In the genomic region with DNA sequence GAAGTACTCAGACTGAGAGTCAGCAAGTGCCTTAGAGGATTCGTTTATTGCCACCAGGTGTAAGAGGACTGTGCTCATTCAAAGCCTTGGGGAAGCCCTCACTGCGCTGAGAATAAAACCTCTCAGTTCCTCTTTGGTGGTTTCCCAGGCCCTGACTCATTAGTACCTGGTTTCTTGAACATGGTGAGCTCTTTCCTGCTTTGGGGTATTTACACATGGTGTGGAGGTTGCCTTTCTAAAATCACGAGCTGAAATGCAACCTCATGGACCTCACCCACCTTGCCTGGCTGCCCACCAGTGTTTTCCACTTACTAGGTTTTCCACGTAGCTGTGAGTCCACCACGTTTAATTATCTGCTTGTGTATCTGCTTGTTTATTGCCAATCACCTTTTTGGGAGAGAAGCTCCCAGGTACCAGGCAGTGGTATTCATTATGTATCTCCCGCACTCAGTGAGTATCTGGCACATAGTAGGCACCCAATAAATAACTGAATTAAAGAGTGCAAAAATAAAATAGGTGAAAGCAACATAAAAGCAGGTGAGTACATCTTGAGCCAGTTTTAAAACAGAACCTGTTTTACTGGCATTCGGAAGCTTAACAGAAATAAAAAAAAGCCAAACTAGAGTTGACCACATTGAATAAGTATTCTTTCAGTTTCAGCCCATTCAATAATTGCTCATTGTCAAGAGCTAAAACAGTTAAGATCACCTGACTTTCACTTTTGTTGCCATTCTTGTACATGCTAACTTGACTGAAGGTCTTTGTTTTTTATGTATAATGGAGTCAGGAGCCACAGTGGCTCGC, we compare ENCODE assay signal across 8 cellular contexts.
DNase-seq lines count a peak whose midpoint lies in the region; ATAC-seq, FAIRE-seq and TF ChIP-seq lines count a peak whose summit lies in the region.

No MANE protein-coding gene starts in this region.

- no peaks in the 10 kb centered on the region for H3K9me3 Mint-ChIP-seq in activated naive CD8-positive, alpha-beta T cell treated with anti-CD3 and anti-CD28 coated beads for 36 hours

- TF ChIP-seq CTCF in adrenal gland (IDR thresholded peaks at IDR 0.05), result no peak

- no peaks in the 10 kb centered on the region for H3K27me3 ChIP-seq in adrenal gland

- WGBS in adrenal gland, 4 donors, result 78 to 83% (median 81%) methylated on average over 8 of the region's 8 CpGs

- ATAC-seq in GM21529 (IDR thresholded peaks at IDR 0.05; ENCODE audit: unreplicated experiment), result peak; percentile 77

- peaks cover 41% of the 10 kb centered on the region for H3K27me3 Mint-ChIP-seq in activated naive CD8-positive, alpha-beta T cell treated with anti-CD3 and anti-CD28 coated beads for 36 hours

- peaks cover 0 to 7% of the 10 kb centered on the region in 2 donors for H3K4me1 ChIP-seq in adrenal gland (replicated peaks in 1 of 2)

- no peak overlapping the region for H3K27ac ChIP-seq in adrenal gland

- no peaks in the 10 kb centered on the region for H3K36me3 ChIP-seq in adrenal gland (replicated peaks in 1 of 2)

- intact Hi-C loops in adrenal gland (cut with DNase I), result no loop called here

- no peaks in the 10 kb centered on the region for H3K36me3 Mint-ChIP-seq in activated naive CD8-positive, alpha-beta T cell treated with anti-CD3 and anti-CD28 coated beads for 36 hours

- no peak overlapping the region for H3K4me3 ChIP-seq in Jurkat, Clone E6-1 (ENCODE audit: low read length)
- H3K4me3 ChIP-seq in adrenal gland, result no peak overlapping the region

- peak overlapping the region; percentile 63 for H3K27ac Mint-ChIP-seq in activated naive CD8-positive, alpha-beta T cell treated with anti-CD3 and anti-CD28 coated beads for 36 hours

- DNase-seq in GM18507 (ENCODE audit: extremely low spot score, insufficient read length, low read depth), result peak; percentile 57
- DNase-seq in Jurkat, Clone E6-1 (ENCODE audit: low read depth, low spot score), result peak; percentile 20
- peak; percentile 49 for DNase-seq in activated naive CD8-positive, alpha-beta T cell treated with anti-CD3 and anti-CD28 coated beads for 36 hours
- DNase-seq in AG08395 (ENCODE audit: low spot score), result no peak
- no peak for DNase-seq in occipital lobe (lab: John Stamatoyannopoulos, UW)
- no peak for DNase-seq in adrenal gland
- DNase-seq in DMS 273 treated with DMSO at 0.1 percent for 48 hours (lab: John Stamatoyannopoulos, UW), result no peak

- TF ChIP-seq POLR2A in adrenal gland (IDR thresholded peaks at IDR 0.05), result no peak

- peak; percentile 100 for FAIRE-seq in GM18507 (lab: Jason Lieb, UNC)

- H3K4me1 Mint-ChIP-seq in activated naive CD8-positive, alpha-beta T cell treated with anti-CD3 and anti-CD28 coated beads for 36 hours, result peaks cover 7% of the 10 kb centered on the region

- no peaks in the 10 kb centered on the region for H3K9me3 ChIP-seq in adrenal gland (replicated peaks in 1 of 3)

- no peak overlapping the region for H3K4me3 Mint-ChIP-seq in activated naive CD8-positive, alpha-beta T cell treated with anti-CD3 and anti-CD28 coated beads for 36 hours

Comparison
In these comparisons a context has a peak if more than half of its experiments do, and no peak if none do; other contexts are left out.
1. DNase-seq: peak in GM18507 (single experiment), Jurkat, Clone E6-1 (single experiment) and activated naive CD8-positive, alpha-beta T cell treated with anti-CD3 and anti-CD28 coated beads for 36 hours (single experiment); none in AG08395 (single experiment), occipital lobe (single experiment), adrenal gland (0 of 7) and DMS 273 treated with DMSO at 0.1 percent for 48 hours (single experiment).